ENCODE assay signal across 16 cellular contexts in genomic region chr4:8727546-8728510, GRCh38.
A peak's percentile ranks its signal among the peaks of the same experiment; 100 is the strongest.
DNase-seq lines count a peak whose midpoint lies in the region; ATAC-seq and TF ChIP-seq lines count a peak whose summit lies in the region.
"Had no signal": no experiment of that assay in that cellular context is flagged by ENCODE, and none has a peak within 500 bp of the region (broad histone marks: within the 10 kb centered on the region; RNA-seq: fewer than 3 reads in every experiment).

No MANE protein-coding gene starts in this region.

- WGBS in esophagus muscularis mucosa: 66% methylated on average over 14 of the region's 16 CpGs

- H3K4me1 ChIP-seq in MM.1S (ENCODE audit: low read length) (0 out of 2 replicates have a peak, but pooled peaks cover 3% of the 10 kb centered on the region), esophagus muscularis mucosa (no peaks in the 10 kb centered on the region)

- no peaks in the 10 kb centered on the region for H4K20me1 ChIP-seq in MM.1S (ENCODE audit: insufficient read depth, low read length)

- peak; percentile 18 for DNase-seq in activated T-cell treated with anti-CD3 and anti-CD28 coated beads, Interleukin-2, amount 50 U/mL, for 24 hours
- no peak for DNase-seq in activated T-cell treated with anti-CD3 and anti-CD28 coated beads, Interleukin-2, amount 50 U/mL, for 4 hours
- DNase-seq in MM.1S: peak; percentile 49
- DNase-seq in esophagus muscularis mucosa (ENCODE audit: extremely low spot score): peak; percentile 86
- no peak for DNase-seq in stimulated activated naive CD8-positive, alpha-beta T cell treated with anti-CD3 and anti-CD28 coated beads, Interleukin-15, Interleukin-2, amounts not matched to agents 100 U/mL and 50 U/mL, for 24 hours
- DNase-seq: activated CD4-positive, alpha-beta T cell treated with anti-CD3 and anti-CD28 coated beads for 36 hours; EL; foreskin melanocyte; Kasumi-1; NCI-H1436 treated with DMSO at 0.1 percent for 48 hours; NCI-H226; SIG-M5 had no signal

- no peaks in the 10 kb centered on the region for H3K9me3 Mint-ChIP-seq in activated T-cell treated with anti-CD3 and anti-CD28 coated beads, Interleukin-2, amount 50 U/mL, for 24 hours
- peaks cover under 1% of the 10 kb centered on the region for H3K9me3 Mint-ChIP-seq in activated T-cell treated with anti-CD3 and anti-CD28 coated beads, Interleukin-2, amount 50 U/mL, for 4 hours

- ATAC-seq in activated T-cell treated with anti-CD3 and anti-CD28 coated beads, Interleukin-2, amount 50 U/mL, for 4 hours: no peak
- peak; percentile 11 for ATAC-seq in stimulated activated naive CD8-positive, alpha-beta T cell treated with anti-CD3 and anti-CD28 coated beads, Interleukin-15, Interleukin-2, amounts not matched to agents 100 U/mL and 50 U/mL, for 24 hours
- ATAC-seq in GM18520 (IDR thresholded peaks at IDR 0.05; ENCODE audit: unreplicated experiment): no peak
- no peak for ATAC-seq in HG03175 (IDR thresholded peaks at IDR 0.05; ENCODE audit: unreplicated experiment)
- ATAC-seq in HG02623 (IDR thresholded peaks at IDR 0.05; ENCODE audit: unreplicated experiment): no peak
- ATAC-seq: activated CD4-positive, alpha-beta T cell treated with anti-CD3 and anti-CD28 coated beads for 36 hours had no signal

- no peak overlapping the region for H3K27ac Mint-ChIP-seq in activated T-cell treated with anti-CD3 and anti-CD28 coated beads, Interleukin-2, amount 50 U/mL, for 24 hours
- H3K27ac Mint-ChIP-seq: activated CD4-positive, alpha-beta T cell treated with anti-CD3 and anti-CD28 coated beads for 36 hours; progenitor cell of endocrine pancreas had no signal

- no peaks in the 10 kb centered on the region for H3K4me1 Mint-ChIP-seq in activated T-cell treated with anti-CD3 and anti-CD28 coated beads, Interleukin-2, amount 50 U/mL, for 24 hours (ENCODE audit: low read depth)
- H3K4me1 Mint-ChIP-seq in activated T-cell treated with anti-CD3 and anti-CD28 coated beads, Interleukin-2, amount 50 U/mL, for 4 hours (ENCODE audit: low read depth): no peaks in the 10 kb centered on the region
- H3K4me1 Mint-ChIP-seq: activated CD4-positive, alpha-beta T cell treated with anti-CD3 and anti-CD28 coated beads for 36 hours had no signal

- TF ChIP-seq CTCF in MM.1S (IDR thresholded peaks at IDR 0.05; ENCODE audit: low read length) (no peak), esophagus muscularis mucosa (IDR thresholded peaks at IDR 0.05) (no peak)

- intact Hi-C loops in esophagus muscularis mucosa (cut with DNase I): no loop called here

- TF ChIP-seq POLR2A in esophagus muscularis mucosa (IDR thresholded peaks at IDR 0.05; ENCODE audit: low read depth): no peak

- H3K27me3 ChIP-seq in MM.1S (replicated peaks; ENCODE audit: insufficient read depth, low read length) (peaks cover 67% of the 10 kb centered on the region), esophagus muscularis mucosa (peaks cover 0 to 66% (median 8%) of the 10 kb centered on the region in 4 donors)

- no peak overlapping the region for H3K9ac ChIP-seq in MM.1S (ENCODE audit: low read length)

- H3K9me2 ChIP-seq in MM.1S (replicated peaks; ENCODE audit: insufficient read depth, low read length): no peaks in the 10 kb centered on the region

- no peak overlapping the region for H3K27ac ChIP-seq in MM.1S (ENCODE audit: low read length)
- no peak overlapping the region for H3K27ac ChIP-seq in esophagus muscularis mucosa (replicated peaks in 1 of 4)

- no peaks in the 10 kb centered on the region for H3K36me3 Mint-ChIP-seq in activated T-cell treated with anti-CD3 and anti-CD28 coated beads, Interleukin-2, amount 50 U/mL, for 24 hours (ENCODE audit: low read depth)
- no peaks in the 10 kb centered on the region for H3K36me3 Mint-ChIP-seq in activated T-cell treated with anti-CD3 and anti-CD28 coated beads, Interleukin-2, amount 50 U/mL, for 4 hours (ENCODE audit: insufficient read depth)

- no peak overlapping the region for H3K4me3 Mint-ChIP-seq in activated T-cell treated with anti-CD3 and anti-CD28 coated beads, Interleukin-2, amount 50 U/mL, for 24 hours
- H3K4me3 Mint-ChIP-seq in activated T-cell treated with anti-CD3 and anti-CD28 coated beads, Interleukin-2, amount 50 U/mL, for 4 hours: no peak overlapping the region
- H3K4me3 Mint-ChIP-seq: activated CD4-positive, alpha-beta T cell treated with anti-CD3 and anti-CD28 coated beads for 36 hours had no signal

- no peaks in the 10 kb centered on the region for H3K79me2 ChIP-seq in MM.1S (ENCODE audit: low read length)

- peaks cover 6% of the 10 kb centered on the region for H3K27me3 Mint-ChIP-seq in activated T-cell treated with anti-CD3 and anti-CD28 coated beads, Interleukin-2, amount 50 U/mL, for 24 hours
- H3K27me3 Mint-ChIP-seq in activated T-cell treated with anti-CD3 and anti-CD28 coated beads, Interleukin-2, amount 50 U/mL, for 4 hours (ENCODE audit: low read depth): peaks cover 9% of the 10 kb centered on the region

- H3K4me2 ChIP-seq in MM.1S (ENCODE audit: low read depth, low read length): peak overlapping the region; percentile 13; the same call in 1 of the 2 replicates

- no peak overlapping the region for H3K4me3 ChIP-seq in MM.1S (ENCODE audit: low read length)
- H3K4me3 ChIP-seq in esophagus muscularis mucosa: no peak overlapping the region

- H3K9me3 ChIP-seq in MM.1S (replicated peaks; ENCODE audit: insufficient read depth, low read length) (no peaks in the 10 kb centered on the region), esophagus muscularis mucosa (peaks cover 0 to 2% (median 0%) of the 10 kb centered on the region in 4 donors)

- H3K36me3 ChIP-seq in MM.1S (replicated peaks; ENCODE audit: insufficient read depth, low read length): no peaks in the 10 kb centered on the region
- no peaks in the 10 kb centered on the region for H3K36me3 ChIP-seq in esophagus muscularis mucosa

- peak overlapping the region; percentile 46; the same call in 1 of the 2 replicates for H2AFZ ChIP-seq in MM.1S (ENCODE audit: low read length)

- H3F3A ChIP-seq in MM.1S (ENCODE audit: insufficient read depth, low read length): no peaks in the 10 kb centered on the region

- no peak for TF ChIP-seq EP300 in esophagus muscularis mucosa (IDR thresholded peaks at IDR 0.05)

Comparison
In these comparisons a context has a peak if more than half of its experiments do, and no peak if none do; other contexts are left out.
1. DNase-seq: peak in activated T-cell treated with anti-CD3 and anti-CD28 coated beads, Interleukin-2, amount 50 U/mL, for 24 hours (single experiment), MM.1S (single experiment) and esophagus muscularis mucosa (single experiment); none in activated T-cell treated with anti-CD3 and anti-CD28 coated beads, Interleukin-2, amount 50 U/mL, for 4 hours (single experiment) and stimulated activated naive CD8-positive, alpha-beta T cell treated with anti-CD3 and anti-CD28 coated beads, Interleukin-15, Interleukin-2, amounts not matched to agents 100 U/mL and 50 U/mL, for 24 hours (single experiment).